Comparison of ENCODE assay signal across 9 cellular contexts in the genomic region with DNA sequence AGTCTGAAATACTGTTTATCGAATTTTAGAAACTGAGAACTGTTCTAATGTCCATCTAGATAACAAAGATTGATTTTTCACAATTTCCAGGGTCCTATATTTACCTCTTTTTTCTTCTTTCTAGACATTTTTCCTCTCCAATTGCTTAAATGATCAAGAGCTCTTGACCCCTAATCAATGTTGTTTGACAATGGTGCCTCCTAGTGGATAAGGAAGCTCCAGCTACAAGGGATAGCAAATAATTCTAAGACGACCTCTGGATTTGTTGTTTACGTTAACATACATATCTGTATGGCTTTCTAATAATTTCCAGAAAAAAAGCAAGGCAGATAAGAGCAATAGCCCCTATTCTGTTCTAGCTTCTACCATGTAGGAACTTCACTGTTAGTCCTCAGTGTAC. TPM values are rescaled to one million over a fixed set of nuclear protein-coding genes. Genes with fewer than 3 reads are reported as not detected.
DNase-seq lines count a peak whose midpoint lies in the region; ATAC-seq and TF ChIP-seq lines count a peak whose summit lies in the region.
"Had no signal": no experiment of that assay in that cellular context is flagged by ENCODE, and none has a peak within 500 bp of the region (broad histone marks: within the 10 kb centered on the region; RNA-seq: fewer than 3 reads in every experiment).

No MANE protein-coding gene starts in this region.

- no peak overlapping the region for H3K4me3 ChIP-seq in CD8-positive, alpha-beta T cell (ENCODE audit: low read depth, low read length)
- no peak overlapping the region for H3K4me3 ChIP-seq in right lobe of liver

- POLR2A ChIA-PET in CD8-positive, alpha-beta T cell (lab: Charles Lee), result no interaction called here

- CTCF ChIA-PET in CD8-positive, alpha-beta T cell (lab: Charles Lee), result interaction anchor here (1.1 kb wide), 1 partner anchor 52 kb away, joined by 3 read pairs; no protein-coding TSS in a partner anchor

- intact Hi-C loops in CD8-positive, alpha-beta T cell (cut with DNase I, micrococcal nuclease), result loop anchor here in 1 of 2 experiments (1.0 to 5.0 kb wide), 2 partner anchors 202 to 483 kb away; no protein-coding TSS in a partner anchor
- intact Hi-C loops in right lobe of liver (cut with DNase I), result no loop called here

- no peak for DNase-seq in CD8-positive, alpha-beta T cell
- DNase-seq in HT-29 (ENCODE audit: low spot score), result peak; percentile 16
- DNase-seq in astrocyte of the hippocampus (ENCODE audit: low read depth, low spot score), result peak; percentile 13
- no peak for DNase-seq in right lobe of liver
- no peak for DNase-seq in DMS153 treated with DMSO at 0.1 percent for 48 hours (lab: John Stamatoyannopoulos, UW; ENCODE audit: unreplicated experiment)

- H3K27ac Mint-ChIP-seq in CD8-positive, alpha-beta T cell, result no peak overlapping the region

- no peaks in the 10 kb centered on the region for H3K27me3 Mint-ChIP-seq in CD8-positive, alpha-beta T cell (ENCODE audit: low read depth)
- H3K27me3 Mint-ChIP-seq: central memory CD8-positive, alpha-beta T cell had no signal

- no peak overlapping the region for H3K4me3 Mint-ChIP-seq in CD8-positive, alpha-beta T cell
- H3K4me3 Mint-ChIP-seq: central memory CD8-positive, alpha-beta T cell had no signal

- no peaks in the 10 kb centered on the region for H3K9me3 Mint-ChIP-seq in CD8-positive, alpha-beta T cell
- H3K9me3 Mint-ChIP-seq: central memory CD8-positive, alpha-beta T cell had no signal

- TF ChIP-seq CTCF in CD8-positive, alpha-beta T cell (IDR thresholded peaks at IDR 0.05), result peak; percentile 36
- TF ChIP-seq CTCF in right lobe of liver (IDR thresholded peaks at IDR 0.05), result peak; percentile 53 to 61 (median 60)

- H3K4me1 ChIP-seq in CD8-positive, alpha-beta T cell (ENCODE audit: insufficient read depth, low read length), result no peaks in the 10 kb centered on the region
- H3K4me1 ChIP-seq in right lobe of liver, result no peaks in the 10 kb centered on the region

- H3K27me3 ChIP-seq in CD8-positive, alpha-beta T cell (ENCODE audit: insufficient read depth, low read length), result no peaks in the 10 kb centered on the region
- H3K27me3 ChIP-seq in right lobe of liver, result no peaks in the 10 kb centered on the region

- H3K4me1 Mint-ChIP-seq in CD8-positive, alpha-beta T cell (ENCODE audit: low read depth), result peaks cover 26% of the 10 kb centered on the region

- no peaks in the 10 kb centered on the region for H3K9me3 ChIP-seq in CD8-positive, alpha-beta T cell (ENCODE audit: low read length)
- H3K9me3 ChIP-seq in right lobe of liver, result no peaks in the 10 kb centered on the region

- no peak overlapping the region for H3K27ac ChIP-seq in CD8-positive, alpha-beta T cell (ENCODE audit: low read depth, low read length)
- no peak overlapping the region for H3K27ac ChIP-seq in right lobe of liver

- no peak for TF ChIP-seq POLR2A in right lobe of liver (IDR thresholded peaks at IDR 0.05)

- no peaks in the 10 kb centered on the region for H3K36me3 ChIP-seq in CD8-positive, alpha-beta T cell (ENCODE audit: insufficient read depth, low read length)
- H3K36me3 ChIP-seq in right lobe of liver, result no peaks in the 10 kb centered on the region

- H3K36me3 Mint-ChIP-seq in CD8-positive, alpha-beta T cell, result peaks cover 6% of the 10 kb centered on the region

- no peak for ATAC-seq in CD8-positive, alpha-beta T cell
- ATAC-seq in right lobe of liver, result peak; percentile 39 to 68 (median 56)
- no peak for ATAC-seq in HG02642 (IDR thresholded peaks at IDR 0.05; ENCODE audit: poor library complexity, unreplicated experiment)
- ATAC-seq in HG02884 (IDR thresholded peaks at IDR 0.05; ENCODE audit: unreplicated experiment), result no peak
- ATAC-seq in HG02938 (IDR thresholded peaks at IDR 0.05; ENCODE audit: unreplicated experiment), result no peak

- 17% methylated on average over 3 of the region's 3 CpGs for WGBS in right lobe of liver (ENCODE audit: insufficient coverage, low coverage, low lambda C conversion rate, missing lambda C conversion rate)

RNA-seq across cellular contexts. Expression of a gene that starts 35.8 kb away (rescaled TPM):
- not detected for total RNA-seq in CD8-positive, alpha-beta T cell
- total RNA-seq in HT-29 (2014; rRNA removed; shearing (Covaris generic)), result not detected in 2 replicates
- under 1 TPM; 0.06 to 0.44 (median 0.20) TPM for total RNA-seq in right lobe of liver

Comparison
In these comparisons a context has a peak if more than half of its experiments do, and no peak if none do; other contexts are left out.
1. ATAC-seq: peak in right lobe of liver (4 of 4); none in CD8-positive, alpha-beta T cell (single experiment), HG02642 (single experiment), HG02884 (single experiment) and HG02938 (single experiment).
2. DNase-seq: peak in HT-29 (single experiment) and astrocyte of the hippocampus (single experiment); none in CD8-positive, alpha-beta T cell (0 of 7), right lobe of liver (0 of 3) and DMS153 treated with DMSO at 0.1 percent for 48 hours (single experiment).